ENCODE assay signal across 1 cellular context in the genomic region with DNA sequence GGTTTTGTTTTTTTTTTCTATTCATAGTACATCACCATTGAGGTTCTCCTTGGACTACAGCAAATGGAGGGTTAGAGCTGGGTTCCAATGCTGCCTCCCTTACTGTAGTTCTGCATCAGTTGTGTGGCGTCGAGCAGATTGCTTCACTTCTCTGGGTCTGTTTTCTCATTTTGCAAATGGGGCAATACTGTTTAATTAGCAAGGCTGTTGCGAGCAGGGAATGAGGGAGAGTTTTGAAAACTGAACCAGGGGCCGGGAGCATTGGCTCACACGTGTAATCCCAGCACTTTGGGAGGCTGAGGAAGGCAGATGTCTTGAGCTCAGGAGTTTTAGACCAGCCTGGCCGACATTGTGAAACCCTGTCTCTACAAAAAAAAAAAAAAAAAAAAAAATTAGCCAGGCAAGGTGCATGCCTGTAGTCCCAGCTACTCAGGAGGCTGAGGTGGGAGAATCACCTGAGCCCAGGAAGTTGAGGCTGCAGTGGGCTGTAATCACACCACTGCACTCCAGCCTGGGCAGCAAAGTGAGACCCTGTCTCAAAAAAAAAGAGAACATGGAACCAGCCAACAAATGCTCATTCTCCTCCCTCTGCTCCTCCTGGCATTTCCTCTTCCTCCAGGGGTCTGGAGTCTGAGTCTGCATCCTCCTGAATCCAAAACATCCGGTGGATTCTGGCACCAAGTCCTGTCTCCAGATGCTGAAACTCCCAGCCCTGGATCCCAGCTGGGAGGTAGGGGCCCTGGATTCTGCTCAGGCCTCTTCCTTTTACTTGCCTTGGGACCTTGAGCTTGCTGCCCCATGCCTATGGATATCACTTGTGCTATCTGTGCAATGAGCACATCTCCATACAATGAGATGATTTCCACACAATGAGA.
TF ChIP-seq lines count a peak whose summit lies in the region.

No MANE protein-coding gene starts in this region.

TF ChIP-seq in endothelial cell of umbilical vein, 7 proteins besides CTCF, POLR2A, EP300 and RAD21:
- TF ChIP-seq POLR2AphosphoS5 (IDR thresholded peaks at IDR 0.05; ENCODE audit: insufficient read depth, low read depth, low read length) (peak; percentile 75), MYC (IDR thresholded peaks at IDR 0.05; ENCODE audit: low read depth, low read length) (no peak)
